1 cellular context compared by ENCODE assay signal in the genomic region with DNA sequence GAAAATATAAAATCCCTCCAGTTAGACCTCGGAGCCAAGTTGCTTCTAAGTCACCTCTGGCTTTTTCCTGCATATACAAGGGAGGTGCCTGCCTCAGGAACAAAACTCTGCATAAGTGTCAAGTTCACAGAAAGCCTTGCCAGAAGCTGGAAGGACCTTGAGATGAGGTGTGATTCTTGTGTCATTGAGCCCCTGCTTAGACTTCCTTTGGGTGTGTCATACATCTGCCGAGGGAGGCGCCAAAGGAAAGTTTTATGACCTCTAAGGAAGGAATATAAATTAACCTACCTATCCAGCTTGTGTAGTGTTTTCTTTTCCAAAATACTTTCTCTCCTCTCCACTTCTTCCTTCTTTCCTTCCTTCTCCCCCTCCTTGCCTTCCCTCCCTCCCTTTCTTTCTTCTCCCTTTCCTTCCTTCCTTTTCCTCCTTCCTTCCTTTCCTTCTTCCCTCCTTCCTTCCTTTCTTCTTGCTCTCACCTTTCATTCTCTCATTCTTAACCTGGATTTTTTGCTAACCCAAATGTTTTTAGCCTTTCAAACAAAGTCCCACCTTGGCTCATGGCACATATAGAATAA.
TF ChIP-seq lines count a peak whose summit lies in the region.

No MANE protein-coding gene starts in this region.

TF ChIP-seq in GM23338, 12 proteins besides CTCF, POLR2A, EP300 and RAD21 (continued from another document):
- TF ChIP-seq, protein P1, sequence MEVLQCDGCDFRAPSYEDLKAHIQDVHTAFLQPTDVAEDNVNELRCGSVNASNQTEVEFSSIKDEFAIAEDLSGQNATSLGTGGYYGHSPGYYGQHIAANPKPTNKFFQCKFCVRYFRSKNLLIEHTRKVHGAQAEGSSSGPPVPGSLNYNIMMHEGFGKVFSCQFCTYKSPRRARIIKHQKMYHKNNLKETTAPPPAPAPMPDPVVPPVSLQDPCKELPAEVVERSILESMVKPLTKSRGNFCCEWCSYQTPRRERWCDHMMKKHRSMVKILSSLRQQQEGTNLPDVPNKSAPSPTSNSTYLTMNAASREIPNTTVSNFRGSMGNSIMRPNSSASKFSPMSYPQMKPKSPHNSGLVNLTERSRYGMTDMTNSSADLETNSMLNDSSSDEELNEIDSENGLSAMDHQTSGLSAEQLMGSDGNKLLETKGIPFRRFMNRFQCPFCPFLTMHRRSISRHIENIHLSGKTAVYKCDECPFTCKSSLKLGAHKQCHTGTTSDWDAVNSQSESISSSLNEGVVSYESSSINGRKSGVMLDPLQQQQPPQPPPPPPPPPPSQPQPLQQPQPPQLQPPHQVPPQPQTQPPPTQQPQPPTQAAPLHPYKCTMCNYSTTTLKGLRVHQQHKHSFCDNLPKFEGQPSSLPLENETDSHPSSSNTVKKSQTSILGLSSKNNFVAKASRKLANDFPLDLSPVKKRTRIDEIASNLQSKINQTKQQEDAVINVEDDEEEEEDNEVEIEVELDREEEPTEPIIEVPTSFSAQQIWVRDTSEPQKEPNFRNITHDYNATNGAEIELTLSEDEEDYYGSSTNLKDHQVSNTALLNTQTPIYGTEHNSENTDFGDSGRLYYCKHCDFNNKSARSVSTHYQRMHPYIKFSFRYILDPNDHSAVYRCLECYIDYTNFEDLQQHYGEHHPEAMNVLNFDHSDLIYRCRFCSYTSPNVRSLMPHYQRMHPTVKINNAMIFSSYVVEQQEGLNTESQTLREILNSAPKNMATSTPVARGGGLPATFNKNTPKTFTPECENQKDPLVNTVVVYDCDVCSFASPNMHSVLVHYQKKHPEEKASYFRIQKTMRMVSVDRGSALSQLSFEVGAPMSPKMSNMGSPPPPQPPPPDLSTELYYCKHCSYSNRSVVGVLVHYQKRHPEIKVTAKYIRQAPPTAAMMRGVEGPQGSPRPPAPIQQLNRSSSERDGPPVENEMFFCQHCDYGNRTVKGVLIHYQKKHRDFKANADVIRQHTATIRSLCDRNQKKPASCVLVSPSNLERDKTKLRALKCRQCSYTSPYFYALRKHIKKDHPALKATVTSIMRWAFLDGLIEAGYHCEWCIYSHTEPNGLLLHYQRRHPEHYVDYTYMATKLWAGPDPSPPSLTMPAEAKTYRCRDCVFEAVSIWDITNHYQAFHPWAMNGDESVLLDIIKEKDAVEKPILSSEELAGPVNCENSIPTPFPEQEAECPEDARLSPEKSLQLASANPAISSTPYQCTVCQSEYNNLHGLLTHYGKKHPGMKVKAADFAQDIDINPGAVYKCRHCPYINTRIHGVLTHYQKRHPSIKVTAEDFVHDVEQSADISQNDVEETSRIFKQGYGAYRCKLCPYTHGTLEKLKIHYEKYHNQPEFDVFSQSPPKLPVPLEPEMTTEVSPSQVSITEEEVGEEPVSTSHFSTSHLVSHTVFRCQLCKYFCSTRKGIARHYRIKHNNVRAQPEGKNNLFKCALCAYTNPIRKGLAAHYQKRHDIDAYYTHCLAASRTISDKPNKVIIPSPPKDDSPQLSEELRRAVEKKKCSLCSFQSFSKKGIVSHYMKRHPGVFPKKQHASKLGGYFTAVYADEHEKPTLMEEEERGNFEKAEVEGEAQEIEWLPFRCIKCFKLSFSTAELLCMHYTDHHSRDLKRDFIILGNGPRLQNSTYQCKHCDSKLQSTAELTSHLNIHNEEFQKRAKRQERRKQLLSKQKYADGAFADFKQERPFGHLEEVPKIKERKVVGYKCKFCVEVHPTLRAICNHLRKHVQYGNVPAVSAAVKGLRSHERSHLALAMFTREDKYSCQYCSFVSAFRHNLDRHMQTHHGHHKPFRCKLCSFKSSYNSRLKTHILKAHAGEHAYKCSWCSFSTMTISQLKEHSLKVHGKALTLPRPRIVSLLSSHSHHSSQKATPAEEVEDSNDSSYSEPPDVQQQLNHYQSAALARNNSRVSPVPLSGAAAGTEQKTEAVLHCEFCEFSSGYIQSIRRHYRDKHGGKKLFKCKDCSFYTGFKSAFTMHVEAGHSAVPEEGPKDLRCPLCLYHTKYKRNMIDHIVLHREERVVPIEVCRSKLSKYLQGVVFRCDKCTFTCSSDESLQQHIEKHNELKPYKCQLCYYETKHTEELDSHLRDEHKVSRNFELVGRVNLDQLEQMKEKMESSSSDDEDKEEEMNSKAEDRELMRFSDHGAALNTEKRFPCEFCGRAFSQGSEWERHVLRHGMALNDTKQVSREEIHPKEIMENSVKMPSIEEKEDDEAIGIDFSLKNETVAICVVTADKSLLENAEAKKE (CRISPR knock-in tag; IDR thresholded peaks at IDR 0.05) = no peak
- TF ChIP-seq STAT1 (IDR thresholded peaks at IDR 0.05; ENCODE audit: unreplicated experiment) = no peak
